In the genomic region with DNA sequence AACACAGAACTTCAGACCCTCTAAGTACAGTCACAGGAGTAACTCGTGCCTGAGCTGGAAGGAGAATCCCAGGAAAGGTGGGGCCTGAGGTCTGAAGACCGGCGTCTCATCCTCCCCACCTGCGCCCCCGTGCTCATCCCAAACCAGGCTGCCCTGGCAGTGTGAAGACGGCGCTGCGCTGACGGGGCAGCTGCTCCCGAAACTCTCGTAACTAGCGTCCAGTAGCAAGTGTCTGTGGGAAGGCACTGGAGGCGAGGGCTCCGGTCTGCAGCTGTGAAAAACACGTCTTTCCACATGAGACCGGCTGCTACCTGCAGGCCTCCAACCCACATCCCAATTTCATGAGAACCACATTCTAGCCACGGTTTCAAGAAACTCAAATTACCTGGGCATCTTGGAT, we compare ENCODE assay signal across 9 cellular contexts.
"Had no signal": no experiment of that assay in that cellular context is flagged by ENCODE, and none has a peak within 500 bp of the region (broad histone marks: within the 10 kb centered on the region; RNA-seq: fewer than 3 reads in every experiment).

No MANE protein-coding gene starts in this region.

- H3K4me3 Mint-ChIP-seq: GM23338, H9, HFFc6 had no signal

- H3K9me3 ChIP-seq: HAP-1 had no signal

- FAIRE-seq: H1, H54 had no signal

- H3K36me3 ChIP-seq: HAP-1 had no signal

- DNase-seq: GM23248, GOT3, H9, HCEC 1CT, HFFc6 had no signal

- H3K4me3 ChIP-seq: GM23248, GM23338, HAP-1 had no signal

- H3K27ac ChIP-seq: GM23248 had no signal

- H3K4me1 ChIP-seq: HAP-1 had no signal

- H3K9ac ChIP-seq: GM23248 had no signal

- H3K4me1 Mint-ChIP-seq: GM23338 had no signal

- H3K4me2 ChIP-seq: GM23338 had no signal

- H2AFZ ChIP-seq: GM23248, GM23338 had no signal

- H3K27ac Mint-ChIP-seq: GM23338, H9, HFFc6 had no signal
